In genomic region chr5:6322163-6322713, GRCh38 we compare ENCODE assay signal across 32 cellular contexts.
"Had no signal": no experiment of that assay in that cellular context is flagged by ENCODE, and none has a peak within 500 bp of the region (broad histone marks: within the 10 kb centered on the region; RNA-seq: fewer than 3 reads in every experiment).

No MANE protein-coding gene starts in this region.

- H3K36me3 Mint-ChIP-seq: activated CD8-positive, alpha-beta memory T cell treated with anti-CD3 and anti-CD28 coated beads, Interleukin-2, amount 10 ng/mL, durations not matched to agents 7 days and 5 days had no signal

- H3K27ac ChIP-seq: adrenal gland, body of pancreas, esophagus muscularis mucosa, foreskin keratinocyte, gastrocnemius medialis had no signal

- H3K9me3 Mint-ChIP-seq: activated CD4-positive, alpha-beta T cell treated with anti-CD3 and anti-CD28 coated beads, Interleukin-2, amount 10 ng/mL, durations not matched to agents 24 days and 14 days; activated T-helper 1 cell treated with anti-CD3 and anti-CD28 coated beads, Interleukin-12 subunit alpha, Interleukin-12 subunit beta, Interleukin-2, Interleukin-4 antibody, amounts not matched to agents 30 ng/mL and 10 ng/mL and 1 ng/mL, durations not matched to agents 14 hours and 24 hours and 36 hours; activated T-helper 2 cell treated with anti-CD3 and anti-CD28 coated beads, Interferon-gamma antibody, Interleukin-2, Interleukin-4, amounts not matched to agents 10 μg/mL and 5 μg/mL and 100 μg/mL, durations not matched to agents 14 hours and 24 hours and 36 hours had no signal

- H3K9me3 ChIP-seq: adrenal gland, gastrocnemius medialis had no signal

- H3K27me3 ChIP-seq: adrenal gland, body of pancreas, esophagus muscularis mucosa, foreskin keratinocyte, gastrocnemius medialis had no signal

- H3K27me3 Mint-ChIP-seq: activated CD4-positive, alpha-beta memory T cell treated with anti-CD3 and anti-CD28 coated beads for 36 hours; activated CD4-positive, alpha-beta T cell treated with anti-CD3 and anti-CD28 coated beads for 36 hours; activated CD4-positive, alpha-beta T cell treated with anti-CD3 and anti-CD28 coated beads, Interleukin-2, amount 10 ng/mL, durations not matched to agents 24 days and 14 days; activated CD8-positive, alpha-beta memory T cell treated with anti-CD3 and anti-CD28 coated beads, Interleukin-2, amount 10 ng/mL, durations not matched to agents 7 days and 5 days; activated naive CD4-positive, alpha-beta T cell treated with anti-CD3 and anti-CD28 coated beads, Interleukin-2, amount 50 U/mL, for 24 hours; activated naive CD8-positive, alpha-beta T cell treated with anti-CD3 and anti-CD28 coated beads for 36 hours; activated naive CD8-positive, alpha-beta T cell treated with anti-CD3 and anti-CD28 coated beads, Interleukin-2, amount 50 U/mL, for 24 hours; effector memory CD8-positive, alpha-beta T cell had no signal

- H3K4me1 Mint-ChIP-seq: activated CD4-positive, alpha-beta T cell treated with anti-CD3 and anti-CD28 coated beads for 36 hours; activated CD4-positive, alpha-beta T cell treated with anti-CD3 and anti-CD28 coated beads, Interleukin-2, amount 10 ng/mL, durations not matched to agents 24 days and 14 days; activated CD8-positive, alpha-beta memory T cell treated with anti-CD3 and anti-CD28 coated beads, Interleukin-2, amount 10 ng/mL, durations not matched to agents 7 days and 5 days; activated naive CD4-positive, alpha-beta T cell treated with anti-CD3 and anti-CD28 coated beads, Interleukin-2, amount 50 U/mL, for 24 hours; activated naive CD8-positive, alpha-beta T cell treated with anti-CD3 and anti-CD28 coated beads for 36 hours; activated naive CD8-positive, alpha-beta T cell treated with anti-CD3 and anti-CD28 coated beads, Interleukin-2, amount 50 U/mL, for 24 hours had no signal

- DNase-seq: activated CD4-positive, alpha-beta memory T cell treated with anti-CD3 and anti-CD28 coated beads for 36 hours; activated CD4-positive, alpha-beta T cell treated with anti-CD3 and anti-CD28 coated beads for 36 hours; activated CD4-positive, alpha-beta T cell treated with anti-CD3 and anti-CD28 coated beads, Interleukin-2, amount 10 ng/mL, durations not matched to agents 24 days and 14 days; activated CD4-positive, CD25-positive, alpha-beta regulatory T cell; activated CD4-positive, CD25-positive, alpha-beta regulatory T cell treated with anti-CD3 and anti-CD28 coated beads, Interleukin-2, amount 50 U/mL, for 72 hours; activated CD8-positive, alpha-beta memory T cell treated with anti-CD3 and anti-CD28 coated beads, Interleukin-2, amount 10 ng/mL, durations not matched to agents 7 days and 5 days; activated CD8-positive, alpha-beta memory T cell treated with anti-CD3 and anti-CD28 coated beads, Interleukin-2, amount 50 U/mL, for 4 hours; activated CD8-positive, alpha-beta T cell treated with anti-CD3 and anti-CD28 coated beads, Interleukin-2, amount 10 ng/mL, durations not matched to agents 7 days and 5 days; activated effector memory CD4-positive, alpha-beta T cell treated with anti-CD3 and anti-CD28 coated beads, Interleukin-2, amount 50 U/mL, for 16 hours; activated naive CD4-positive, alpha-beta T cell treated with anti-CD3 and anti-CD28 coated beads for 36 hours; activated naive CD8-positive, alpha-beta T cell treated with anti-CD3 and anti-CD28 coated beads for 36 hours; activated naive CD8-positive, alpha-beta T cell treated with anti-CD3 and anti-CD28 coated beads, Interleukin-2, amount 50 U/mL, for 24 hours; activated T-cell treated with anti-CD3 and anti-CD28 coated beads, Interleukin-2, amount 50 U/mL, for 1 hour; activated T-cell treated with anti-CD3 and anti-CD28 coated beads, Interleukin-2, amount 50 U/mL, for 48 hours; adrenal gland; amygdala; aorta; body of pancreas; central memory CD4-positive, alpha-beta T cell; cerebellar nuclear complex; cortex of kidney; dermis blood vessel endothelial cell; effector CD4-positive, alpha-beta T cell; effector memory CD8-positive, alpha-beta T cell; erythroblast; foreskin keratinocyte; gastrocnemius medialis; T-helper 2 cell had no signal

- H3K4me3 Mint-ChIP-seq: activated CD4-positive, alpha-beta memory T cell treated with anti-CD3 and anti-CD28 coated beads for 36 hours; activated CD4-positive, alpha-beta T cell treated with anti-CD3 and anti-CD28 coated beads for 36 hours; activated CD4-positive, alpha-beta T cell treated with anti-CD3 and anti-CD28 coated beads, Interleukin-2, amount 10 ng/mL, durations not matched to agents 24 days and 14 days; activated CD8-positive, alpha-beta memory T cell treated with anti-CD3 and anti-CD28 coated beads, Interleukin-2, amount 10 ng/mL, durations not matched to agents 7 days and 5 days; activated CD8-positive, alpha-beta T cell treated with anti-CD3 and anti-CD28 coated beads, Interleukin-2, amount 10 ng/mL, durations not matched to agents 7 days and 5 days; activated naive CD4-positive, alpha-beta T cell treated with anti-CD3 and anti-CD28 coated beads for 36 hours; activated naive CD4-positive, alpha-beta T cell treated with anti-CD3 and anti-CD28 coated beads, Interleukin-2, amount 50 U/mL, for 24 hours; activated naive CD8-positive, alpha-beta T cell treated with anti-CD3 and anti-CD28 coated beads for 36 hours; activated naive CD8-positive, alpha-beta T cell treated with anti-CD3 and anti-CD28 coated beads, Interleukin-2, amount 50 U/mL, for 24 hours; activated T-helper 1 cell treated with anti-CD3 and anti-CD28 coated beads, Interleukin-12 subunit alpha, Interleukin-12 subunit beta, Interleukin-2, Interleukin-4 antibody, amounts not matched to agents 30 ng/mL and 10 ng/mL and 1 ng/mL, durations not matched to agents 14 hours and 24 hours and 36 hours; effector memory CD8-positive, alpha-beta T cell had no signal

- H3K36me3 ChIP-seq: adrenal gland, esophagus muscularis mucosa, gastrocnemius medialis had no signal

- ATAC-seq: activated CD4-positive, alpha-beta T cell treated with anti-CD3 and anti-CD28 coated beads for 36 hours; activated CD8-positive, alpha-beta T cell treated with anti-CD3 and anti-CD28 coated beads, Interleukin-2, amount 10 ng/mL, durations not matched to agents 7 days and 5 days; activated naive CD8-positive, alpha-beta T cell treated with anti-CD3 and anti-CD28 coated beads, Interleukin-2, amount 50 U/mL, for 24 hours; body of pancreas; effector memory CD8-positive, alpha-beta T cell; foreskin keratinocyte; gastrocnemius medialis had no signal

- H3K27ac Mint-ChIP-seq: activated CD4-positive, alpha-beta memory T cell treated with anti-CD3 and anti-CD28 coated beads for 36 hours; activated CD4-positive, alpha-beta T cell treated with anti-CD3 and anti-CD28 coated beads for 36 hours; activated CD4-positive, alpha-beta T cell treated with anti-CD3 and anti-CD28 coated beads, Interleukin-2, amount 10 ng/mL, durations not matched to agents 24 days and 14 days; activated CD8-positive, alpha-beta memory T cell treated with anti-CD3 and anti-CD28 coated beads, Interleukin-2, amount 10 ng/mL, durations not matched to agents 7 days and 5 days; activated CD8-positive, alpha-beta T cell treated with anti-CD3 and anti-CD28 coated beads, Interleukin-2, amount 10 ng/mL, durations not matched to agents 7 days and 5 days; activated naive CD4-positive, alpha-beta T cell treated with anti-CD3 and anti-CD28 coated beads for 36 hours; activated naive CD4-positive, alpha-beta T cell treated with anti-CD3 and anti-CD28 coated beads, Interleukin-2, amount 50 U/mL, for 24 hours; activated naive CD8-positive, alpha-beta T cell treated with anti-CD3 and anti-CD28 coated beads for 36 hours; activated naive CD8-positive, alpha-beta T cell treated with anti-CD3 and anti-CD28 coated beads, Interleukin-2, amount 50 U/mL, for 24 hours; activated T-helper 1 cell treated with anti-CD3 and anti-CD28 coated beads, Interleukin-12 subunit alpha, Interleukin-12 subunit beta, Interleukin-2, Interleukin-4 antibody, amounts not matched to agents 30 ng/mL and 10 ng/mL and 1 ng/mL, durations not matched to agents 14 hours and 24 hours and 36 hours; activated T-helper 2 cell treated with anti-CD3 and anti-CD28 coated beads, Interferon-gamma antibody, Interleukin-2, Interleukin-4, amounts not matched to agents 10 μg/mL and 5 μg/mL and 100 μg/mL, durations not matched to agents 14 hours and 24 hours and 36 hours; effector memory CD8-positive, alpha-beta T cell had no signal

- H3K4me3 ChIP-seq: adrenal gland, body of pancreas, esophagus muscularis mucosa, gastrocnemius medialis had no signal

- H3K4me1 ChIP-seq: adrenal gland, body of pancreas, esophagus muscularis mucosa, foreskin keratinocyte, gastrocnemius medialis had no signal
